ENCODE assay signal across 8 cellular contexts in the genomic region with DNA sequence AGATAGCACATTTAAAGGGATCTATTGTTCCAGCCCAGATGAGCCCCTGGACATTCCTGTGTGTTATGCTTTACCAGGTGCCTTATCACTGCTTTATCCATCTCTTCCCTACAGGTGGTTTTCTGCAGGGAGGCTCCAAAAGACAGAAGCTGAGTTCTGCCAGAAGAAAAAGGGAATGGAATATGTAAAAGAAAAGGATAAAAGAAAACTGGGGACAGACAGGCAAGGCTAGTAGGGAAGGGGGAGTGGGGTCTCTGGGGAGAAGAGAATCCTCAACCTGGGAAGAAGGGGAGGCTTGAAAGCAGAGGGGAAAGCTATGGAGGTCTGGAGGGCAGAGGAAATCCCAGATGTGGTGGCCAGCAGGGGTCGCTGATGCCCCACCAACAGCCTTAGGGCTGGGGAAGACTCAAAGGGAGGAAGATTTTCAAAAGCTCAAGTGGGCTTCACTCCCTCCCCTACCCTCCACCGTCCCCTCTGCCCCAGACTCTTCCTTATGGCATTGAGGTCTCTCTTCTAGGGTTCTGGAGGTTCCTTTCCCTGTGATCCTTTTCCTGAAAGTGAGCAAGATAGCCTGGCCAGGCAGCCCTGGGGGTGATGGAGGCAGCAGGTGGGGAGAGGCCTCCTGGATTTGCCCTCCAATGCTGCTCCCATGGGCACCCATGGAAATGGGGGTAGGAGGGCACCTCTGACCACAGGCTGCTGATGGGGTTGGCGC.
DNase-seq lines count a peak whose midpoint lies in the region; ATAC-seq and TF ChIP-seq lines count a peak whose summit lies in the region.

No MANE protein-coding gene starts in this region.

- no peaks in the 10 kb centered on the region for H3K27me3 Mint-ChIP-seq in activated naive CD8-positive, alpha-beta T cell treated with anti-CD3 and anti-CD28 coated beads, Interleukin-2, amount 50 U/mL, for 24 hours

- H3K4me1 Mint-ChIP-seq in activated naive CD8-positive, alpha-beta T cell treated with anti-CD3 and anti-CD28 coated beads, Interleukin-2, amount 50 U/mL, for 24 hours: peaks cover 4% of the 10 kb centered on the region

- H3K36me3 Mint-ChIP-seq in activated naive CD8-positive, alpha-beta T cell treated with anti-CD3 and anti-CD28 coated beads, Interleukin-2, amount 50 U/mL, for 24 hours (ENCODE audit: low read depth): no peaks in the 10 kb centered on the region

- H3K4me3 ChIP-seq in heart right ventricle: no peak overlapping the region

- 32 to 34% methylated on average over 3 of the region's 3 CpGs for WGBS in heart right ventricle, 2 donors

- no peaks in the 10 kb centered on the region for H3K9me3 Mint-ChIP-seq in activated naive CD8-positive, alpha-beta T cell treated with anti-CD3 and anti-CD28 coated beads, Interleukin-2, amount 50 U/mL, for 24 hours

- DNase-seq in Ammon's horn (ENCODE audit: low spot score) (peak; percentile 84), T follicular helper cell (ENCODE audit: low read depth) (peak; percentile 58), heart right ventricle (peak; percentile 67 to 85), retina (peak; percentile 91)
- peak; percentile 80 for DNase-seq in activated naive CD8-positive, alpha-beta T cell treated with anti-CD3 and anti-CD28 coated beads, Interleukin-2, amount 50 U/mL, for 24 hours

- no peak overlapping the region for H3K4me3 Mint-ChIP-seq in activated naive CD8-positive, alpha-beta T cell treated with anti-CD3 and anti-CD28 coated beads, Interleukin-2, amount 50 U/mL, for 24 hours

- no peak overlapping the region for H3K27ac Mint-ChIP-seq in activated naive CD8-positive, alpha-beta T cell treated with anti-CD3 and anti-CD28 coated beads, Interleukin-2, amount 50 U/mL, for 24 hours

- TF ChIP-seq EP300 in Ishikawa (IDR thresholded peaks at IDR 0.05; ENCODE audit: borderline replicate concordance): no peak

- H3K36me3 ChIP-seq in heart right ventricle: no peaks in the 10 kb centered on the region

- H3K27ac ChIP-seq in heart right ventricle: no peak overlapping the region

- intact Hi-C loops in heart right ventricle (cut with DNase I): loop anchor here (1.0 to 5.0 kb wide), 3 partner anchors 217 to 218 kb away; no protein-coding TSS in a partner anchor

- TF ChIP-seq RAD21 in Ishikawa (IDR thresholded peaks at IDR 0.05; ENCODE audit: low read depth): peak; percentile 95

- peak; percentile 49 for ATAC-seq in GM18873 (IDR thresholded peaks at IDR 0.05; ENCODE audit: low FRiP score, unreplicated experiment)
- peak; percentile 76 for ATAC-seq in activated naive CD8-positive, alpha-beta T cell treated with anti-CD3 and anti-CD28 coated beads, Interleukin-2, amount 50 U/mL, for 24 hours
- peak; percentile 85 to 94 (median 89) for ATAC-seq in heart right ventricle
- ATAC-seq in GM21825 (IDR thresholded peaks at IDR 0.05; ENCODE audit: unreplicated experiment): no peak

- H3K4me1 ChIP-seq in heart right ventricle: peaks cover 0 to 23% (median 7%) of the 10 kb centered on the region in 9 donors

- peak; percentile 78 to 96 (median 88) for TF ChIP-seq CTCF in heart right ventricle (IDR thresholded peaks at IDR 0.05)

- H3K9me3 ChIP-seq in heart right ventricle: no peaks in the 10 kb centered on the region

- no peaks in the 10 kb centered on the region for H3K27me3 ChIP-seq in heart right ventricle

TF ChIP-seq in Ishikawa, 13 proteins besides CTCF, POLR2A, EP300 and RAD21:
- TF ChIP-seq, protein P1, sequence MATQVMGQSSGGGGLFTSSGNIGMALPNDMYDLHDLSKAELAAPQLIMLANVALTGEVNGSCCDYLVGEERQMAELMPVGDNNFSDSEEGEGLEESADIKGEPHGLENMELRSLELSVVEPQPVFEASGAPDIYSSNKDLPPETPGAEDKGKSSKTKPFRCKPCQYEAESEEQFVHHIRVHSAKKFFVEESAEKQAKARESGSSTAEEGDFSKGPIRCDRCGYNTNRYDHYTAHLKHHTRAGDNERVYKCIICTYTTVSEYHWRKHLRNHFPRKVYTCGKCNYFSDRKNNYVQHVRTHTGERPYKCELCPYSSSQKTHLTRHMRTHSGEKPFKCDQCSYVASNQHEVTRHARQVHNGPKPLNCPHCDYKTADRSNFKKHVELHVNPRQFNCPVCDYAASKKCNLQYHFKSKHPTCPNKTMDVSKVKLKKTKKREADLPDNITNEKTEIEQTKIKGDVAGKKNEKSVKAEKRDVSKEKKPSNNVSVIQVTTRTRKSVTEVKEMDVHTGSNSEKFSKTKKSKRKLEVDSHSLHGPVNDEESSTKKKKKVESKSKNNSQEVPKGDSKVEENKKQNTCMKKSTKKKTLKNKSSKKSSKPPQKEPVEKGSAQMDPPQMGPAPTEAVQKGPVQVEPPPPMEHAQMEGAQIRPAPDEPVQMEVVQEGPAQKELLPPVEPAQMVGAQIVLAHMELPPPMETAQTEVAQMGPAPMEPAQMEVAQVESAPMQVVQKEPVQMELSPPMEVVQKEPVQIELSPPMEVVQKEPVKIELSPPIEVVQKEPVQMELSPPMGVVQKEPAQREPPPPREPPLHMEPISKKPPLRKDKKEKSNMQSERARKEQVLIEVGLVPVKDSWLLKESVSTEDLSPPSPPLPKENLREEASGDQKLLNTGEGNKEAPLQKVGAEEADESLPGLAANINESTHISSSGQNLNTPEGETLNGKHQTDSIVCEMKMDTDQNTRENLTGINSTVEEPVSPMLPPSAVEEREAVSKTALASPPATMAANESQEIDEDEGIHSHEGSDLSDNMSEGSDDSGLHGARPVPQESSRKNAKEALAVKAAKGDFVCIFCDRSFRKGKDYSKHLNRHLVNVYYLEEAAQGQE (IDR thresholded peaks at IDR 0.05; ENCODE audit: low read depth): no peak
- TF ChIP-seq, protein P2, sequence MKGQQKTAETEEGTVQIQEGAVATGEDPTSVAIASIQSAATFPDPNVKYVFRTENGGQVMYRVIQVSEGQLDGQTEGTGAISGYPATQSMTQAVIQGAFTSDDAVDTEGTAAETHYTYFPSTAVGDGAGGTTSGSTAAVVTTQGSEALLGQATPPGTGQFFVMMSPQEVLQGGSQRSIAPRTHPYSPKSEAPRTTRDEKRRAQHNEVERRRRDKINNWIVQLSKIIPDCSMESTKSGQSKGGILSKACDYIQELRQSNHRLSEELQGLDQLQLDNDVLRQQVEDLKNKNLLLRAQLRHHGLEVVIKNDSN (IDR thresholded peaks at IDR 0.05): no peak
- TF ChIP-seq TEAD4 (IDR thresholded peaks at IDR 0.05): no peak
- TF ChIP-seq CEBPB (IDR thresholded peaks at IDR 0.05): no peak
